30 cellular contexts compared by ENCODE assay signal in the genomic region with DNA sequence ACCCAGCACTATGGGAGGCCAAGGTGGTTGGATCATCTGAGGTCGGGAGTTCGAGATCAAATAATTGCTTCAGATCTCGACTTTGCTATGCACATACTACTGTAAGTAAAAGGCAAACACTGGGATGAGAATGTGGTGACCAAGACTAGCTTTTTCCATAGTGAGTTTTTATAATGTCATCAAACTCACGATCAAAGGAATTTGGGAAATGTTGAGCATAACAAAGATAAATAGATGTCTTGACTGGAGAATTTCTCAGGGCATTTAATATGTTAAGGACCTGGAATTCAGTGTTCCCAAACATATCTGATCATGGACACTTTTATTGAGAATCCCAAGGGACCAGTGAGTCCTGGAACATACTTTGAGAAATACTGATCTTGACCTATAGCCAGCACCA.
"Had no signal": no experiment of that assay in that cellular context is flagged by ENCODE, and none has a peak within 500 bp of the region (broad histone marks: within the 10 kb centered on the region; RNA-seq: fewer than 3 reads in every experiment).

No MANE protein-coding gene starts in this region.

- H3K27ac ChIP-seq: foreskin keratinocyte, heart right ventricle, left lung, lower lobe of right lung, vagina had no signal

- FAIRE-seq: endothelial cell of umbilical vein, islet of Langerhans, small intestine had no signal

- H3K4me1 ChIP-seq: foreskin keratinocyte, heart right ventricle, lower lobe of right lung, vagina had no signal

- H3K27me3 ChIP-seq: foreskin keratinocyte, heart right ventricle, left lung, vagina had no signal

- DNase-seq: activated CD4-positive, alpha-beta memory T cell treated with anti-CD3 and anti-CD28 coated beads for 36 hours; activated CD4-positive, alpha-beta T cell treated with anti-CD3 and anti-CD28 coated beads, Interleukin-2, amount 10 ng/mL, durations not matched to agents 24 days and 14 days; activated CD4-positive, CD25-positive, alpha-beta regulatory T cell treated with anti-CD3 and anti-CD28 coated beads, Interleukin-2, amount 50 U/mL, for 72 hours; activated CD8-positive, alpha-beta memory T cell treated with anti-CD3 and anti-CD28 coated beads, Interleukin-2, amount 50 U/mL, for 4 hours; activated gamma-delta T cell; activated T-cell treated with anti-CD3 and anti-CD28 coated beads, Interleukin-2, amount 50 U/mL, for 1 hour; anterior cingulate cortex; cortex of kidney; foreskin keratinocyte; heart right ventricle; left lung; lower lobe of right lung; mucosa of descending colon; posterior cingulate gyrus; small intestine; stimulated activated CD4-positive, alpha-beta T cell treated with anti-CD3 and anti-CD28 coated beads, Interleukin-1b, Interleukin-23, amount 100 ng/mL, for 48 hours; stimulated activated CD4-positive, alpha-beta T cell treated with anti-CD3 and anti-CD28 coated beads, Interleukin-4, amount 100 ng/mL, for 4 hours; stimulated activated CD8-positive, alpha-beta memory T cell treated with anti-CD3 and anti-CD28 coated beads, Interleukin-4, amount 100 ng/mL, for 48 hours; stimulated activated naive CD8-positive, alpha-beta T cell treated with anti-CD3 and anti-CD28 coated beads, Interleukin-15, amount 100 ng/mL, for 72 hours; substantia nigra; T-helper 1 cell had no signal

- H3K27me3 Mint-ChIP-seq: activated CD4-positive, alpha-beta memory T cell treated with anti-CD3 and anti-CD28 coated beads for 36 hours; activated CD4-positive, alpha-beta T cell treated with anti-CD3 and anti-CD28 coated beads, Interleukin-2, amount 10 ng/mL, durations not matched to agents 24 days and 14 days; brain; natural killer cell treated with Interleukin-12 subunit alpha and Interleukin-12 subunit beta and Interleukin-15 and Interleukin-18, amount 100 ng/mL, for 72 hours; stimulated activated memory B cell treated with anti-CD40 and anti-IgM and Interleukin-4, amounts not matched to agents 10 μg/mL and 1 μg/mL and 100 μg/mL, for 72 hours; stimulated activated naive CD8-positive, alpha-beta T cell treated with anti-CD3 and anti-CD28 coated beads, Interleukin-15, amount 100 ng/mL, for 72 hours; type B pancreatic cell had no signal

- H3K9me3 Mint-ChIP-seq: activated CD4-positive, alpha-beta memory T cell treated with anti-CD3 and anti-CD28 coated beads for 36 hours; activated CD4-positive, alpha-beta T cell treated with anti-CD3 and anti-CD28 coated beads, Interleukin-2, amount 10 ng/mL, durations not matched to agents 24 days and 14 days; activated naive CD4-positive, alpha-beta T cell treated with anti-CD3 and anti-CD28 coated beads, Interleukin-2, amount 50 U/mL, for 72 hours; brain; natural killer cell treated with Interleukin-12 subunit alpha and Interleukin-12 subunit beta and Interleukin-15 and Interleukin-18, amount 100 ng/mL, for 72 hours; stimulated activated memory B cell treated with anti-CD40 and anti-IgM and Interleukin-4, amounts not matched to agents 10 μg/mL and 1 μg/mL and 100 μg/mL, for 72 hours; stimulated activated naive CD8-positive, alpha-beta T cell treated with anti-CD3 and anti-CD28 coated beads, Interleukin-15, amount 100 ng/mL, for 72 hours; type B pancreatic cell had no signal

- H3K9me3 ChIP-seq: heart right ventricle, left lung, lower lobe of right lung, mucosa of descending colon, vagina had no signal

- ATAC-seq: activated naive CD4-positive, alpha-beta T cell treated with anti-CD3 and anti-CD28 coated beads, Interleukin-2, amount 50 U/mL, for 72 hours; foreskin keratinocyte; heart right ventricle; left lung; lower lobe of right lung; mucosa of descending colon; natural killer cell treated with Interleukin-12 subunit alpha and Interleukin-12 subunit beta and Interleukin-15 and Interleukin-18, amount 100 ng/mL, for 72 hours; sciatic nerve; stimulated activated memory B cell treated with anti-CD40 and anti-IgM and Interleukin-4, amounts not matched to agents 10 μg/mL and 1 μg/mL and 100 μg/mL, for 72 hours; stimulated activated naive CD8-positive, alpha-beta T cell treated with anti-CD3 and anti-CD28 coated beads, Interleukin-15, amount 100 ng/mL, for 72 hours had no signal

- H3K4me3 ChIP-seq: heart right ventricle, left lung, lower lobe of right lung, mucosa of descending colon, vagina had no signal

- H3K4me3 Mint-ChIP-seq: activated CD4-positive, alpha-beta memory T cell treated with anti-CD3 and anti-CD28 coated beads for 36 hours; activated CD4-positive, alpha-beta T cell treated with anti-CD3 and anti-CD28 coated beads, Interleukin-2, amount 10 ng/mL, durations not matched to agents 24 days and 14 days; brain; natural killer cell treated with Interleukin-12 subunit alpha and Interleukin-12 subunit beta and Interleukin-15 and Interleukin-18, amount 100 ng/mL, for 72 hours; stimulated activated memory B cell treated with anti-CD40 and anti-IgM and Interleukin-4, amounts not matched to agents 10 μg/mL and 1 μg/mL and 100 μg/mL, for 72 hours; stimulated activated naive CD8-positive, alpha-beta T cell treated with anti-CD3 and anti-CD28 coated beads, Interleukin-15, amount 100 ng/mL, for 72 hours; type B pancreatic cell had no signal

- H3K36me3 Mint-ChIP-seq: activated CD4-positive, alpha-beta memory T cell treated with anti-CD3 and anti-CD28 coated beads for 36 hours; activated naive CD4-positive, alpha-beta T cell treated with anti-CD3 and anti-CD28 coated beads, Interleukin-2, amount 50 U/mL, for 72 hours; brain; natural killer cell treated with Interleukin-12 subunit alpha and Interleukin-12 subunit beta and Interleukin-15 and Interleukin-18, amount 100 ng/mL, for 72 hours; type B pancreatic cell had no signal

- H3K36me3 ChIP-seq: heart right ventricle, left lung, lower lobe of right lung, vagina had no signal

- H3K27ac Mint-ChIP-seq: activated CD4-positive, alpha-beta memory T cell treated with anti-CD3 and anti-CD28 coated beads for 36 hours; activated CD4-positive, alpha-beta T cell treated with anti-CD3 and anti-CD28 coated beads, Interleukin-2, amount 10 ng/mL, durations not matched to agents 24 days and 14 days; activated naive CD4-positive, alpha-beta T cell treated with anti-CD3 and anti-CD28 coated beads, Interleukin-2, amount 50 U/mL, for 72 hours; brain; natural killer cell treated with Interleukin-12 subunit alpha and Interleukin-12 subunit beta and Interleukin-15 and Interleukin-18, amount 100 ng/mL, for 72 hours; stimulated activated memory B cell treated with anti-CD40 and anti-IgM and Interleukin-4, amounts not matched to agents 10 μg/mL and 1 μg/mL and 100 μg/mL, for 72 hours; stimulated activated naive CD8-positive, alpha-beta T cell treated with anti-CD3 and anti-CD28 coated beads, Interleukin-15, amount 100 ng/mL, for 72 hours; type B pancreatic cell had no signal
